ENCODE assay signal across 30 cellular contexts in the genomic region with DNA sequence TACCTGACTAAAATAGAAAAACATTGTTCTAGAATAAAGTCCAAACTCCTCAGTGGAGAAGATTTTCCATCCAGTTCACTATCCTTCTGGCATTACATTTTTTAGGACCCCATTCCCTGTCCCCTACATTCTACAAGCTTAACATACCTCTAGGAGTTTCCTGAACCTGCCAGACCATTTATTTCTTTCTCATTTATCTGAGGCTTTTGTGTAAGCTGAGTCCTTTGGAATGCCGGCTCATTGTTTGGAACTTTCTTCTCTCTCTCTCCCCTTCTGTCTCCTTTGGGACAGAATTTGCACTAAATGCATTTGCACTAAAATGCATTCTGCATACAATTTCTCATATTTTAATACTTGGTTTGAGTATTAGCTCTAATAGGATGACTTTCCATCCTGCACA.
"Had no signal": no experiment of that assay in that cellular context is flagged by ENCODE, and none has a peak within 500 bp of the region (broad histone marks: within the 10 kb centered on the region; RNA-seq: fewer than 3 reads in every experiment).

No MANE protein-coding gene starts in this region.

- H3K4me3 ChIP-seq: ascending aorta, breast epithelium, cardiac muscle cell, colonic mucosa had no signal

- H3K9me3 ChIP-seq: ascending aorta, breast epithelium, colonic mucosa had no signal

- H3K36me3 Mint-ChIP-seq: activated naive CD4-positive, alpha-beta T cell treated with anti-CD3 and anti-CD28 coated beads, Interleukin-2, amount 10 ng/mL, durations not matched to agents 7 days and 5 days; activated naive CD4-positive, alpha-beta T cell treated with anti-CD3 and anti-CD28 coated beads, Interleukin-2, amount 50 U/mL, for 72 hours; activated naive CD8-positive, alpha-beta T cell treated with anti-CD3 and anti-CD28 coated beads, Interleukin-2, amount 10 ng/mL, durations not matched to agents 7 days and 5 days; brain had no signal

- H3K36me3 ChIP-seq: ascending aorta, breast epithelium, cardiac muscle cell, colonic mucosa, WERI-Rb-1 had no signal

- H3K27me3 Mint-ChIP-seq: activated CD4-positive, alpha-beta memory T cell treated with anti-CD3 and anti-CD28 coated beads, Interleukin-2, amount 10 ng/mL, durations not matched to agents 7 days and 5 days; activated CD4-positive, alpha-beta T cell treated with anti-CD3 and anti-CD28 coated beads for 36 hours; activated CD4-positive, alpha-beta T cell treated with anti-CD3 and anti-CD28 coated beads, Interleukin-2, amount 10 ng/mL, durations not matched to agents 24 days and 14 days; activated naive CD4-positive, alpha-beta T cell treated with anti-CD3 and anti-CD28 coated beads, Interleukin-2, amount 10 ng/mL, durations not matched to agents 7 days and 5 days; activated naive CD8-positive, alpha-beta T cell treated with anti-CD3 and anti-CD28 coated beads, Interleukin-2, amount 10 ng/mL, durations not matched to agents 7 days and 5 days; activated T-cell treated with anti-CD3 and anti-CD28 coated beads, Interleukin-2, amount 50 U/mL, for 24 hours; brain; T-helper 17 cell had no signal

- H3K27me3 ChIP-seq: ascending aorta, breast epithelium, cardiac muscle cell, colonic mucosa had no signal

- H3K4me1 ChIP-seq: ascending aorta, breast epithelium, colonic mucosa had no signal

- H3K27ac Mint-ChIP-seq: activated CD4-positive, alpha-beta memory T cell treated with anti-CD3 and anti-CD28 coated beads, Interleukin-2, amount 10 ng/mL, durations not matched to agents 7 days and 5 days; activated CD4-positive, alpha-beta T cell treated with anti-CD3 and anti-CD28 coated beads for 36 hours; activated CD4-positive, alpha-beta T cell treated with anti-CD3 and anti-CD28 coated beads, Interleukin-2, amount 10 ng/mL, durations not matched to agents 24 days and 14 days; activated naive CD4-positive, alpha-beta T cell treated with anti-CD3 and anti-CD28 coated beads, Interleukin-2, amount 10 ng/mL, durations not matched to agents 7 days and 5 days; activated naive CD4-positive, alpha-beta T cell treated with anti-CD3 and anti-CD28 coated beads, Interleukin-2, amount 50 U/mL, for 72 hours; activated naive CD8-positive, alpha-beta T cell treated with anti-CD3 and anti-CD28 coated beads, Interleukin-2, amount 10 ng/mL, durations not matched to agents 7 days and 5 days; activated T-cell treated with anti-CD3 and anti-CD28 coated beads, Interleukin-2, amount 50 U/mL, for 24 hours; activated T-cell treated with anti-CD3 and anti-CD28 coated beads, Interleukin-2, amount 50 U/mL, for 72 hours; brain; T-helper 17 cell; T-helper 2 cell treated with Interferon-gamma antibody and Interleukin-4, amounts not matched to agents 5 μg/mL and 100 μg/mL, for 36 hours had no signal

- H3K27ac ChIP-seq: ascending aorta, breast epithelium, cardiac muscle cell, colonic mucosa, WERI-Rb-1 had no signal

- H3K4me3 Mint-ChIP-seq: activated CD4-positive, alpha-beta memory T cell treated with anti-CD3 and anti-CD28 coated beads, Interleukin-2, amount 10 ng/mL, durations not matched to agents 7 days and 5 days; activated CD4-positive, alpha-beta T cell treated with anti-CD3 and anti-CD28 coated beads for 36 hours; activated CD4-positive, alpha-beta T cell treated with anti-CD3 and anti-CD28 coated beads, Interleukin-2, amount 10 ng/mL, durations not matched to agents 24 days and 14 days; activated naive CD4-positive, alpha-beta T cell treated with anti-CD3 and anti-CD28 coated beads, Interleukin-2, amount 10 ng/mL, durations not matched to agents 7 days and 5 days; activated naive CD8-positive, alpha-beta T cell treated with anti-CD3 and anti-CD28 coated beads, Interleukin-2, amount 10 ng/mL, durations not matched to agents 7 days and 5 days; activated T-cell treated with anti-CD3 and anti-CD28 coated beads, Interleukin-2, amount 50 U/mL, for 24 hours; activated T-cell treated with anti-CD3 and anti-CD28 coated beads, Interleukin-2, amount 50 U/mL, for 72 hours; brain; T-helper 17 cell; T-helper 2 cell treated with Interferon-gamma antibody and Interleukin-4, amounts not matched to agents 5 μg/mL and 100 μg/mL, for 36 hours had no signal

- H3K9me3 Mint-ChIP-seq: activated CD4-positive, alpha-beta T cell treated with anti-CD3 and anti-CD28 coated beads, Interleukin-2, amount 10 ng/mL, durations not matched to agents 24 days and 14 days; brain had no signal

- ATAC-seq: activated CD4-positive, alpha-beta T cell treated with anti-CD3 and anti-CD28 coated beads for 36 hours; activated naive CD4-positive, alpha-beta T cell treated with anti-CD3 and anti-CD28 coated beads, Interleukin-2, amount 50 U/mL, for 72 hours; activated T-cell treated with anti-CD3 and anti-CD28 coated beads, Interleukin-2, amount 50 U/mL, for 72 hours; esophagus mucosa; T-helper 17 cell had no signal

- DNase-seq: activated CD4-positive, alpha-beta memory T cell treated with anti-CD3 and anti-CD28 coated beads, Interleukin-2, amount 10 ng/mL, durations not matched to agents 7 days and 5 days; activated CD4-positive, alpha-beta T cell treated with anti-CD3 and anti-CD28 coated beads for 36 hours; activated CD4-positive, alpha-beta T cell treated with anti-CD3 and anti-CD28 coated beads, Interleukin-2, amount 10 ng/mL, durations not matched to agents 24 days and 14 days; activated CD4-positive, CD25-positive, alpha-beta regulatory T cell; activated CD4-positive, CD25-positive, alpha-beta regulatory T cell treated with anti-CD3 and anti-CD28 coated beads, Interleukin-2, amount 50 U/mL, for 72 hours; activated CD8-positive, alpha-beta memory T cell treated with anti-CD3 and anti-CD28 coated beads, Interleukin-2, amount 50 U/mL, for 48 hours; activated gamma-delta T cell; activated naive CD4-positive, alpha-beta T cell; activated naive CD4-positive, alpha-beta T cell treated with anti-CD3 and anti-CD28 coated beads, Interleukin-2, amount 10 ng/mL, durations not matched to agents 7 days and 5 days; activated naive CD8-positive, alpha-beta T cell treated with anti-CD3 and anti-CD28 coated beads, Interleukin-2, amount 10 ng/mL, durations not matched to agents 7 days and 5 days; activated T-cell treated with anti-CD3 and anti-CD28 coated beads for 4 hours; activated T-cell treated with anti-CD3 and anti-CD28 coated beads, Interleukin-2, amount 50 U/mL, for 24 hours; activated T-cell treated with anti-CD3 and anti-CD28 coated beads, Interleukin-2, amount 50 U/mL, for 72 hours; central memory CD4-positive, alpha-beta T cell; cerebellar nuclear complex; colonic mucosa; effector CD8-positive, alpha-beta T cell; foreskin fibroblast; head of caudate nucleus; T-helper 1 cell; T-helper 17 cell; T1000; WERI-Rb-1 had no signal

- H3K4me1 Mint-ChIP-seq: activated CD4-positive, alpha-beta memory T cell treated with anti-CD3 and anti-CD28 coated beads, Interleukin-2, amount 10 ng/mL, durations not matched to agents 7 days and 5 days; activated CD4-positive, alpha-beta T cell treated with anti-CD3 and anti-CD28 coated beads for 36 hours; activated CD4-positive, alpha-beta T cell treated with anti-CD3 and anti-CD28 coated beads, Interleukin-2, amount 10 ng/mL, durations not matched to agents 24 days and 14 days; activated naive CD4-positive, alpha-beta T cell treated with anti-CD3 and anti-CD28 coated beads, Interleukin-2, amount 10 ng/mL, durations not matched to agents 7 days and 5 days; activated naive CD8-positive, alpha-beta T cell treated with anti-CD3 and anti-CD28 coated beads, Interleukin-2, amount 10 ng/mL, durations not matched to agents 7 days and 5 days; brain; T-helper 17 cell had no signal
